27 cellular contexts compared by ENCODE assay signal in genomic region chr15:53847745-53848144, GRCh38.
"Had no signal": no experiment of that assay in that cellular context is flagged by ENCODE, and none has a peak within 500 bp of the region (broad histone marks: within the 10 kb centered on the region; RNA-seq: fewer than 3 reads in every experiment).

No MANE protein-coding gene starts in this region.

- H3K27ac ChIP-seq: stomach, suprapubic skin, testis, thoracic aorta, thyroid gland, tibial artery, tibial nerve, transverse colon, upper lobe of left lung, upper lobe of right lung, uterus, vagina had no signal

- H3K36me3 ChIP-seq: stomach, suprapubic skin, thoracic aorta, thyroid gland, tibial artery, tibial nerve, transverse colon, upper lobe of left lung, upper lobe of right lung, uterus, vagina had no signal

- H3K4me3 ChIP-seq: stomach, suprapubic skin, testis, thoracic aorta, thyroid gland, tibial artery, tibial nerve, transverse colon, upper lobe of left lung, upper lobe of right lung, uterus, vagina had no signal

- DNase-seq: stimulated activated CD4-positive, alpha-beta T cell treated with anti-CD3 and anti-CD28 coated beads, Interleukin-2, amount 100 ng/mL, for 48 hours; stimulated activated CD4-positive, alpha-beta T cell treated with anti-CD3 and anti-CD28 coated beads, Interleukin-4, amount 100 ng/mL, for 1 hour; stimulated activated CD4-positive, alpha-beta T cell treated with anti-CD3 and anti-CD28 coated beads, Interleukin-4, amount 100 ng/mL, for 24 hours; stimulated activated CD4-positive, alpha-beta T cell treated with anti-CD3 and anti-CD28 coated beads, Interleukin-4, amount 100 ng/mL, for 4 hours; stimulated activated CD8-positive, alpha-beta memory T cell treated with anti-CD3 and anti-CD28 coated beads, Interleukin-4, amount 100 ng/mL, for 48 hours; stimulated activated naive B cell treated with anti-CD40 and anti-IgM and Interleukin-4, amounts not matched to agents 10 μg/mL and 1 μg/mL and 100 μg/mL, for 72 hours; stimulated activated naive CD4-positive, alpha-beta T cell; stimulated activated naive CD4-positive, alpha-beta T cell treated with Interleukin-2 at 50 U/mL for 16 hours; stimulated activated naive CD8-positive, alpha-beta T cell treated with anti-CD3 and anti-CD28 coated beads, Interleukin-15, amount 100 ng/mL, for 72 hours; stimulated activated naive CD8-positive, alpha-beta T cell treated with anti-CD3 and anti-CD28 coated beads, Interleukin-15, Interleukin-2, amounts not matched to agents 100 U/mL and 50 U/mL, for 24 hours; stomach; substantia nigra; testis; thyroid gland; tibial artery; transverse colon; trophoblast cell; upper lobe of left lung; upper lobe of right lung; uterus had no signal

- FAIRE-seq: urothelium cell line had no signal

- H3K9me3 ChIP-seq: stomach, suprapubic skin, testis, thoracic aorta, thyroid gland, tibial artery, transverse colon, upper lobe of right lung, uterus, vagina had no signal

- ATAC-seq: stimulated activated effector memory CD8-positive, alpha-beta T cell treated with anti-CD3 and anti-CD28 coated beads, Interleukin-12 subunit alpha, Interleukin-12 subunit beta, amount 100 ng/mL, for 72 hours; stimulated activated memory B cell treated with anti-CD40 and anti-IgM and Interleukin-4, amounts not matched to agents 10 μg/mL and 1 μg/mL and 100 μg/mL, for 72 hours; stimulated activated naive B cell treated with anti-CD40 and anti-IgM and Interleukin-4, amounts not matched to agents 10 μg/mL and 1 μg/mL and 100 μg/mL, for 72 hours; stimulated activated naive CD8-positive, alpha-beta T cell treated with anti-CD3 and anti-CD28 coated beads, Interleukin-15, amount 100 ng/mL, for 72 hours; stimulated activated naive CD8-positive, alpha-beta T cell treated with anti-CD3 and anti-CD28 coated beads, Interleukin-15, Interleukin-2, amounts not matched to agents 100 U/mL and 50 U/mL, for 24 hours; upper lobe of right lung had no signal

- H3K4me1 ChIP-seq: suprapubic skin, testis, thyroid gland, tibial artery, tibial nerve, upper lobe of left lung, upper lobe of right lung, uterus, vagina had no signal

- H3K27me3 ChIP-seq: stomach, suprapubic skin, testis, thyroid gland, tibial artery, tibial nerve, transverse colon, upper lobe of left lung, upper lobe of right lung, vagina had no signal
